Comparison of ENCODE assay signal across 20 cellular contexts in the genomic region with DNA sequence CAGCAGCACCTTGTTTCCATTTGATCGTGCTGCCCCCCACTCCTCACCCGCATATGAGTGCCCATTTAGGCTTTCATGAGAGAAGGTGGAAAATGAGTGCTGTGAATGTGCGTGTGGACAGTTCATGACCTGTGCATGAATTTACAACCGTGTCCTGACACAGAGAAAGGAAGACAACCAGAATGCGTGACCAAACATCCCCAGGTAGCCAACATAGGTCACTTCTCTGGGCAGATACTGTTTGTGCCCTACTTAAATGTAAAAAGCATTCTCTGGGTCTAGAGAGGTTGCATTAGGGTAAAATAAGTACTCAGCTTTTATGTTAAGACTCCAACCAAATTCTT.
A peak's percentile ranks its signal among the peaks of the same experiment; 100 is the strongest.
DNase-seq lines count a peak whose midpoint lies in the region; ATAC-seq, FAIRE-seq and TF ChIP-seq lines count a peak whose summit lies in the region.
"Had no signal": no experiment of that assay in that cellular context is flagged by ENCODE, and none has a peak within 500 bp of the region (broad histone marks: within the 10 kb centered on the region; RNA-seq: fewer than 3 reads in every experiment).

No MANE protein-coding gene starts in this region.

- no peak overlapping the region for H4K8ac ChIP-seq in H1 (ENCODE audit: extremely low read depth, insufficient read depth, low read length)

- DNase-seq in H1 (ENCODE audit: low read depth in 1 of 2, low spot score in 2 of 2) = no peak
- no peak for DNase-seq in right lobe of liver
- DNase-seq in renal cortical epithelial cell (ENCODE audit: low read depth) = peak; percentile 45
- no peak for DNase-seq in NCI-H510A treated with DMSO at 0.1 percent for 48 hours (lab: John Stamatoyannopoulos, UW)
- no peak for DNase-seq in stimulated activated naive CD8-positive, alpha-beta T cell treated with anti-CD3 and anti-CD28 coated beads, Interleukin-15, amount 100 ng/mL, for 72 hours
- DNase-seq in germinal center (ENCODE audit: low spot score) = no peak
- DNase-seq in NCI-H2081 treated with DMSO at 0.1 percent for 48 hours (lab: John Stamatoyannopoulos, UW) = no peak
- DNase-seq: CD8-positive, alpha-beta memory T cell; GM23248; HCEC 1CT; Karpas-422; NCI-H1436; NCI-H187 treated with DMSO at 0.1 percent for 48 hours; SHP77 treated with DMSO at 0.1 percent for 48 hours had no signal

- no peaks in the 10 kb centered on the region for H3K79me1 ChIP-seq in H1 (ENCODE audit: low read depth, low read length)

- no peak for FAIRE-seq in H1 (lab: Jason Lieb, UNC)
- FAIRE-seq: A204.1, G401.6, GM12892 had no signal

- peak; percentile 43 to 71 (median 59) for ATAC-seq in right lobe of liver
- ATAC-seq in stimulated activated naive CD8-positive, alpha-beta T cell treated with anti-CD3 and anti-CD28 coated beads, Interleukin-15, amount 100 ng/mL, for 72 hours = no peak

- no peak overlapping the region for H3K14ac ChIP-seq in H1 (ENCODE audit: insufficient read length)

- H4K20me1 ChIP-seq in H1 (replicated peaks in 1 of 2; ENCODE audit: control insufficient read depth in 1 of 2, insufficient read depth in 2 of 2, low read length in 2 of 2) = no peaks in the 10 kb centered on the region

- H3K27ac Mint-ChIP-seq in stimulated activated naive CD8-positive, alpha-beta T cell treated with anti-CD3 and anti-CD28 coated beads, Interleukin-15, amount 100 ng/mL, for 72 hours = no peak overlapping the region
- H3K27ac Mint-ChIP-seq: CD8-positive, alpha-beta memory T cell had no signal

- POLR2A ChIA-PET in H1 (lab: Charles Lee; ENCODE audit: partially characterized antibody) = no interaction called here

- H3K4me1 ChIP-seq in H1 (replicated peaks in 1 of 4; ENCODE audit: control insufficient read depth in 3 of 4, insufficient read depth in 4 of 4, low read length in 3 of 4) = peaks cover 0 to 5% (median 2%) of the 10 kb centered on the region in 4 experiments; a peak in 2 of 7 replicates
- H3K4me1 ChIP-seq in right lobe of liver = peaks cover 0 to 31% (median 6%) of the 10 kb centered on the region in 4 donors

- no peak overlapping the region for H3K23ac ChIP-seq in H1 (ENCODE audit: insufficient read length)

- no peak overlapping the region for H4K91ac ChIP-seq in H1 (replicated peaks; ENCODE audit: insufficient read length, low read length)

- no peak overlapping the region for H3K4me2 ChIP-seq in H1 (ENCODE audit: insufficient read depth in 1 of 2, low read depth in 2 of 2, low read length in 2 of 2)

- no peak overlapping the region for H2BK120ac ChIP-seq in H1 (replicated peaks; ENCODE audit: low read depth, low read length)

- 96% methylated on average over 5 of the region's 5 CpGs; no CpG with 5 or more reads in 1 of the 2 experiments for WGBS in H1 (ENCODE audit: extremely low coverage in 1 of 2, insufficient coverage in 1 of 2, insufficient read length in 1 of 2, insufficient replicate concordance in 2 of 2, low coverage in 1 of 2, low lambda C conversion rate in 2 of 2, missing lambda C conversion rate in 1 of 2), 2 experiments
- WGBS in right lobe of liver (ENCODE audit: insufficient coverage, low coverage, low lambda C conversion rate, missing lambda C conversion rate) = 40% methylated on average over 5 of the region's 5 CpGs

- TF ChIP-seq RAD21 in H1 (IDR thresholded peaks at IDR 0.05 in 1 of 2, conservative IDR thresholded peaks at IDR 0.05 in 1 of 2; ENCODE audit: low read depth in 2 of 2, low read length in 2 of 2) = no peak

- no peak overlapping the region for H3K18ac ChIP-seq in H1 (ENCODE audit: extremely low read depth, low read length)

- peaks cover 5% of the 10 kb centered on the region for H3K4me1 Mint-ChIP-seq in stimulated activated naive CD8-positive, alpha-beta T cell treated with anti-CD3 and anti-CD28 coated beads, Interleukin-15, amount 100 ng/mL, for 72 hours

- TF ChIP-seq POLR2A in H1 (IDR thresholded peaks at IDR 0.05; ENCODE audit: control extremely low read depth in 1 of 2, low read depth in 2 of 2, low read length in 2 of 2) = no peak
- TF ChIP-seq POLR2A in right lobe of liver (IDR thresholded peaks at IDR 0.05) = no peak

- H2BK20ac ChIP-seq in H1 (ENCODE audit: low read length) = no peak overlapping the region; the same call in 1 of the 2 replicates

- no peak overlapping the region for H4K5ac ChIP-seq in H1 (ENCODE audit: insufficient read length, low read depth, low read length)

- H2BK5ac ChIP-seq in H1 (ENCODE audit: low read depth, low read length) = no peak overlapping the region

- no peaks in the 10 kb centered on the region for H3K36me3 ChIP-seq in H1 (ENCODE audit: control insufficient read depth in 2 of 4, insufficient read depth in 4 of 4, low read length in 3 of 4)
- no peaks in the 10 kb centered on the region for H3K36me3 ChIP-seq in right lobe of liver

- no peak overlapping the region for H3K4me3 Mint-ChIP-seq in stimulated activated naive CD8-positive, alpha-beta T cell treated with anti-CD3 and anti-CD28 coated beads, Interleukin-15, amount 100 ng/mL, for 72 hours
- H3K4me3 Mint-ChIP-seq: CD8-positive, alpha-beta memory T cell had no signal

- H3K4me3 ChIP-seq in H1 (ENCODE audit: extremely low read depth in 1 of 4, insufficient read depth in 2 of 4, low read depth in 3 of 4, low read length in 4 of 4) (no peak overlapping the region), right lobe of liver (peak overlapping the region in 2 of 3 donors; percentile 2 to 15)
- H3K4me3 ChIP-seq: GM23248 had no signal

- no peak for TF ChIP-seq EP300 in H1 (IDR thresholded peaks at IDR 0.05; ENCODE audit: borderline replicate concordance in 1 of 2, low read depth in 2 of 2, low read length in 2 of 2)

- H3K9me3 ChIP-seq in H1 (ENCODE audit: insufficient read depth in 2 of 2, low read depth in 1 of 2, low read length in 1 of 2) (no peaks in the 10 kb centered on the region), right lobe of liver (no peaks in the 10 kb centered on the region)

- CTCF ChIA-PET in H1 (lab: Charles Lee; ENCODE audit: partially characterized antibody) = interaction anchor here (0.8 to 1.8 kb wide), 2 partner anchors 14 to 261 kb away, joined by 3 to 4 read pairs; no protein-coding TSS in a partner anchor

- intact Hi-C loops in right lobe of liver (cut with DNase I) = loop anchor here (10.0 kb wide), 1 partner anchor 462 kb away; no protein-coding TSS in a partner anchor

- no peak overlapping the region for H2AK5ac ChIP-seq in H1 (ENCODE audit: low read depth, low read length)

- no peaks in the 10 kb centered on the region for H3K23me2 ChIP-seq in H1 (ENCODE audit: low read depth, low read length)

- H2BK15ac ChIP-seq in H1 (ENCODE audit: low read length) = no peak overlapping the region

- H2BK12ac ChIP-seq in H1 (ENCODE audit: low read depth, low read length) = 0 out of 2 replicates have a peak overlapping the region, but pooled peaks have one; percentile 10

- H3K4ac ChIP-seq in H1 (replicated peaks; ENCODE audit: insufficient read length, low read depth, low read length) = no peak overlapping the region

- TF ChIP-seq CTCF in VCaP (conservative IDR thresholded peaks at IDR 0.05) = no peak
- TF ChIP-seq CTCF in H1 (IDR thresholded peaks at IDR 0.05; ENCODE audit: control extremely low read depth in 1 of 3, insufficient read depth in 1 of 3, low read depth in 1 of 3, low read length in 3 of 3) = no peak
- TF ChIP-seq CTCF in right lobe of liver (IDR thresholded peaks at IDR 0.05) = no peak

- H3K9ac ChIP-seq in H1 (replicated peaks in 1 of 4; ENCODE audit: extremely low read depth in 1 of 4, low read depth in 3 of 4, low read length in 3 of 4) = no peak overlapping the region
- H3K9ac ChIP-seq: GM23248 had no signal

- H3K79me2 ChIP-seq in H1 (ENCODE audit: control insufficient read depth in 1 of 2, insufficient read depth in 2 of 2, low read length in 2 of 2) = no peaks in the 10 kb centered on the region

- H3K56ac ChIP-seq in H1 (replicated peaks; ENCODE audit: insufficient read length, low read depth, low read length) = no peak overlapping the region

- no peak overlapping the region for H2AFZ ChIP-seq in H1 (ENCODE audit: low read length)
- H2AFZ ChIP-seq: GM23248 had no signal

- H3K9me3 Mint-ChIP-seq in stimulated activated naive CD8-positive, alpha-beta T cell treated with anti-CD3 and anti-CD28 coated beads, Interleukin-15, amount 100 ng/mL, for 72 hours = peaks cover 0 to 4% of the 10 kb centered on the region in 2 donors
- H3K9me3 Mint-ChIP-seq: CD8-positive, alpha-beta memory T cell had no signal

- no peaks in the 10 kb centered on the region for H3K27me3 Mint-ChIP-seq in stimulated activated naive CD8-positive, alpha-beta T cell treated with anti-CD3 and anti-CD28 coated beads, Interleukin-15, amount 100 ng/mL, for 72 hours

- H3K27me3 ChIP-seq in H1 (replicated peaks in 1 of 4; ENCODE audit: control insufficient read depth in 3 of 4, extremely low read depth in 1 of 4, insufficient read depth in 3 of 4, low read length in 3 of 4) = no peaks in the 10 kb centered on the region
- no peaks in the 10 kb centered on the region for H3K27me3 ChIP-seq in right lobe of liver

- peak overlapping the region; percentile 95 for H3K27ac ChIP-seq in VCaP
- H3K27ac ChIP-seq in H1 (ENCODE audit: low read depth, low read length) = no peak overlapping the region
- H3K27ac ChIP-seq in right lobe of liver = peak overlapping the region; percentile 58 to 89 (median 71)
- H3K27ac ChIP-seq: C4-2B, GM23248, RWPE1 had no signal

TF ChIP-seq in H1, 55 proteins besides CTCF, POLR2A, EP300 and RAD21:
- TF ChIP-seq SP2 (IDR thresholded peaks at IDR 0.05; ENCODE audit: low read length) = no peak

Comparison
In these comparisons a context has a peak if more than half of its experiments do, and no peak if none do; other contexts are left out.
1. H3K4me3 ChIP-seq: peak in right lobe of liver (2 of 3); none in H1 (0 of 4).